14 cellular contexts compared by ENCODE assay signal in genomic region chr14:32559595-32559994, GRCh38.
A peak's percentile ranks its signal among the peaks of the same experiment; 100 is the strongest.
DNase-seq lines count a peak whose midpoint lies in the region; TF ChIP-seq lines count a peak whose summit lies in the region.
"Had no signal": no experiment of that assay in that cellular context is flagged by ENCODE, and none has a peak within 500 bp of the region (broad histone marks: within the 10 kb centered on the region; RNA-seq: fewer than 3 reads in every experiment).

No MANE protein-coding gene starts in this region.

- DNase-seq in A673 (ENCODE audit: low spot score), result peak; percentile 10
- peak; percentile 13 for DNase-seq in M059J (ENCODE audit: low read depth)
- no peak for DNase-seq in epithelial cell of prostate (ENCODE audit: low read depth, low spot score)
- DNase-seq in GM20000 (ENCODE audit: low spot score), result no peak
- no peak for DNase-seq in mesothelial cell of epicardium (ENCODE audit: low spot score in 2 of 2, unreplicated experiment in 2 of 2)
- DNase-seq in DMS114 treated with DMSO at 0.1 percent for 48 hours (lab: John Stamatoyannopoulos, UW; ENCODE audit: unreplicated experiment), result no peak
- no peak for DNase-seq in activated CD4-positive, alpha-beta T cell treated with anti-CD3 and anti-CD28 coated beads, Interleukin-2, amount 50 U/mL, for 48 hours
- DNase-seq: activated T-cell treated with anti-CD3 and anti-CD28 coated beads, Interleukin-2, amount 50 U/mL, for 4 hours had no signal

- H3K4me1 ChIP-seq in A673 (ENCODE audit: insufficient read depth, low read length, poor library complexity, severe bottlenecking) (peaks cover 8% of the 10 kb centered on the region), muscle layer of colon (ENCODE audit: insufficient read depth, low read length) (peaks cover 39% of the 10 kb centered on the region)
- H3K4me1 ChIP-seq: parathyroid adenoma, uterus had no signal

- H3K4me3 ChIP-seq in A673 (ENCODE audit: low read depth, low read length, poor library complexity, severe bottlenecking) (no peak overlapping the region), muscle layer of colon (ENCODE audit: low read depth in 1 of 2, low read length in 2 of 2) (no peak overlapping the region)
- H3K4me3 ChIP-seq: uterus had no signal

- CTCF ChIA-PET in A673 (lab: Charles Lee), result interaction anchor here (0.6 to 1.9 kb wide), 5 partner anchors 46 to 1049 kb away, joined by 4 to 14 read pairs (median 5); no protein-coding TSS in a partner anchor

- H3K27me3 Mint-ChIP-seq in mesothelial cell of epicardium (ENCODE audit: low read depth), result no peaks in the 10 kb centered on the region
- H3K27me3 Mint-ChIP-seq: activated CD4-positive, alpha-beta T cell treated with anti-CD3 and anti-CD28 coated beads, Interleukin-2, amount 10 ng/mL, durations not matched to agents 7 days and 5 days; stimulated activated naive CD8-positive, alpha-beta T cell treated with anti-CD3 and anti-CD28 coated beads, Interleukin-15, amount 100 ng/mL, for 72 hours had no signal

- BruUV-seq in A673 (replicated peaks; lab: Mats Ljungman, UMichigan), result no TSS peak

- H3K4me3 Mint-ChIP-seq in mesothelial cell of epicardium, result no peak overlapping the region
- H3K4me3 Mint-ChIP-seq: activated CD4-positive, alpha-beta T cell treated with anti-CD3 and anti-CD28 coated beads, Interleukin-2, amount 10 ng/mL, durations not matched to agents 7 days and 5 days; activated T-cell treated with anti-CD3 and anti-CD28 coated beads, Interleukin-2, amount 50 U/mL, for 4 hours; stimulated activated naive CD8-positive, alpha-beta T cell treated with anti-CD3 and anti-CD28 coated beads, Interleukin-15, amount 100 ng/mL, for 72 hours had no signal

- H3K27ac ChIP-seq in A673 (ENCODE audit: low read depth, low read length, poor library complexity, severe bottlenecking), result no peak overlapping the region
- peak overlapping the region; percentile 51 for H3K27ac ChIP-seq in epithelial cell of prostate
- peak overlapping the region; percentile 10 for H3K27ac ChIP-seq in muscle layer of colon (ENCODE audit: low read depth, low read length)
- H3K27ac ChIP-seq: HL-60, parathyroid adenoma, uterus had no signal

- peaks cover 9% of the 10 kb centered on the region for H3K4me1 Mint-ChIP-seq in mesothelial cell of epicardium

- no peaks in the 10 kb centered on the region for H3K27me3 ChIP-seq in A673 (replicated peaks; ENCODE audit: insufficient read depth, low read depth, low read length, poor library complexity)
- no peaks in the 10 kb centered on the region for H3K27me3 ChIP-seq in muscle layer of colon (ENCODE audit: control insufficient read depth in 1 of 2, insufficient read depth in 2 of 2, low read length in 2 of 2)
- H3K27me3 ChIP-seq: uterus had no signal

- intact Hi-C loops in A673 (cut with micrococcal nuclease; ENCODE audit: unreplicated experiment), result no loop called here

- H3K27ac Mint-ChIP-seq in mesothelial cell of epicardium, result no peak overlapping the region
- H3K27ac Mint-ChIP-seq: activated CD4-positive, alpha-beta T cell treated with anti-CD3 and anti-CD28 coated beads, Interleukin-2, amount 10 ng/mL, durations not matched to agents 7 days and 5 days; stimulated activated naive CD8-positive, alpha-beta T cell treated with anti-CD3 and anti-CD28 coated beads, Interleukin-15, amount 100 ng/mL, for 72 hours had no signal

- H3K9ac ChIP-seq in muscle layer of colon (ENCODE audit: low read length), result no peak overlapping the region
- H3K9ac ChIP-seq: parathyroid adenoma had no signal

- no peaks in the 10 kb centered on the region for H3K36me3 Mint-ChIP-seq in mesothelial cell of epicardium

- no peak for TF ChIP-seq CTCF in A673 (conservative IDR thresholded peaks at IDR 0.05; ENCODE audit: low read depth, low read length)
- no peak for TF ChIP-seq CTCF in GM20000 (IDR thresholded peaks at IDR 0.05; ENCODE audit: extremely low read depth, missing control alignments)
- TF ChIP-seq CTCF in mesothelial cell of epicardium (IDR thresholded peaks at IDR 0.05; ENCODE audit: unreplicated experiment), result no peak

- H3K9me3 Mint-ChIP-seq in mesothelial cell of epicardium, result peaks cover 6% of the 10 kb centered on the region
- H3K9me3 Mint-ChIP-seq: activated CD4-positive, alpha-beta T cell treated with anti-CD3 and anti-CD28 coated beads, Interleukin-2, amount 10 ng/mL, durations not matched to agents 7 days and 5 days; activated T-cell treated with anti-CD3 and anti-CD28 coated beads, Interleukin-2, amount 50 U/mL, for 4 hours; stimulated activated naive CD8-positive, alpha-beta T cell treated with anti-CD3 and anti-CD28 coated beads, Interleukin-15, amount 100 ng/mL, for 72 hours had no signal

- no peaks in the 10 kb centered on the region for H3K36me3 ChIP-seq in A673 (ENCODE audit: insufficient read depth, low read length, poor library complexity, severe bottlenecking)
- H3K36me3 ChIP-seq in muscle layer of colon (ENCODE audit: insufficient read depth, low read length), result no peaks in the 10 kb centered on the region
- H3K36me3 ChIP-seq: uterus had no signal

- no peaks in the 10 kb centered on the region for H3K9me3 ChIP-seq in A673 (ENCODE audit: low read depth, low read length, poor library complexity, severe bottlenecking)
- no peaks in the 10 kb centered on the region for H3K9me3 ChIP-seq in muscle layer of colon (ENCODE audit: low read length)
- H3K9me3 ChIP-seq: uterus had no signal

- POLR2A ChIA-PET in A673 (lab: Charles Lee; ENCODE audit: low non-redundant PET), result no interaction called here

Comparison
In these comparisons a context has a peak if more than half of its experiments do, and no peak if none do; other contexts are left out.
1. DNase-seq: peak in A673 (single experiment) and M059J (single experiment); none in epithelial cell of prostate (single experiment), GM20000 (single experiment), mesothelial cell of epicardium (0 of 2), DMS114 treated with DMSO at 0.1 percent for 48 hours (single experiment) and activated CD4-positive, alpha-beta T cell treated with anti-CD3 and anti-CD28 coated beads, Interleukin-2, amount 50 U/mL, for 48 hours (0 of 2).